ENCODE assay signal across 1 cellular context in the genomic region with DNA sequence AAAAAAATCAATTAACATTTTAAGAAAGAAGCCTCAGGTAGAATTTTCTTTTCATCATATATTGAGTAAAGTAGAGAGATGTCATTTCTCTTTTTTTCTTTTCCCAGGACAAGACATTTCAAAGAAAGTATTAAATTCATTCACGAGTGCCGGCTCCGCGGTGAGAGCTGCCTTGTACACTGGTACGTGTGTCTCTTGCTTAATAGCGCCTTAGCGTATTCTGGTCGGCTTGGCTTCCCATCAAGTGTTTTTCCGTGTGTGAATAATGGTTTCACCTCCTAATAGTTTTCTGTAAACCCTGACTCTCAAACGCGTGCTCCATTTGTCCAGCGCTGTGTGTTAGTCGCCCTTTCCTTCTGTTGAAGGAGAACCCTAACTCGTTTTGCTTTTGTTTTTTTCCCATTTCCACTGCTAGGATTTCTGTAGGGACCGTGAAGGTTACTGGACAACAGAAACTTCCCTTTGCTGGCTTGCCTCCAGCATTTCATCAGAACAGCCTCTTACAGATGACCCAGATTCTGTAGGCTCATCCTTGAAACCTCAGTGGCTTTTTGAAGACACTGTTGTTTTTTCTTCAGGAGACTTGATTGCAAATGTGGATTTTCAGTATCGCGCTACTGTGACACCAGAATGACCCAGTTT.
TF ChIP-seq lines count a peak whose summit lies in the region.

No MANE protein-coding gene starts in this region.

TF ChIP-seq in GM12878, 131 proteins besides CTCF, POLR2A, EP300 and RAD21:
- TF ChIP-seq, protein P1, sequence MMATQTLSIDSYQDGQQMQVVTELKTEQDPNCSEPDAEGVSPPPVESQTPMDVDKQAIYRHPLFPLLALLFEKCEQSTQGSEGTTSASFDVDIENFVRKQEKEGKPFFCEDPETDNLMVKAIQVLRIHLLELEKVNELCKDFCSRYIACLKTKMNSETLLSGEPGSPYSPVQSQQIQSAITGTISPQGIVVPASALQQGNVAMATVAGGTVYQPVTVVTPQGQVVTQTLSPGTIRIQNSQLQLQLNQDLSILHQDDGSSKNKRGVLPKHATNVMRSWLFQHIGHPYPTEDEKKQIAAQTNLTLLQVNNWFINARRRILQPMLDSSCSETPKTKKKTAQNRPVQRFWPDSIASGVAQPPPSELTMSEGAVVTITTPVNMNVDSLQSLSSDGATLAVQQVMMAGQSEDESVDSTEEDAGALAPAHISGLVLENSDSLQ (IDR thresholded peaks at IDR 0.05), result no peak
- no peak for TF ChIP-seq ZNF24 (IDR thresholded peaks at IDR 0.05)
- TF ChIP-seq, protein P2, sequence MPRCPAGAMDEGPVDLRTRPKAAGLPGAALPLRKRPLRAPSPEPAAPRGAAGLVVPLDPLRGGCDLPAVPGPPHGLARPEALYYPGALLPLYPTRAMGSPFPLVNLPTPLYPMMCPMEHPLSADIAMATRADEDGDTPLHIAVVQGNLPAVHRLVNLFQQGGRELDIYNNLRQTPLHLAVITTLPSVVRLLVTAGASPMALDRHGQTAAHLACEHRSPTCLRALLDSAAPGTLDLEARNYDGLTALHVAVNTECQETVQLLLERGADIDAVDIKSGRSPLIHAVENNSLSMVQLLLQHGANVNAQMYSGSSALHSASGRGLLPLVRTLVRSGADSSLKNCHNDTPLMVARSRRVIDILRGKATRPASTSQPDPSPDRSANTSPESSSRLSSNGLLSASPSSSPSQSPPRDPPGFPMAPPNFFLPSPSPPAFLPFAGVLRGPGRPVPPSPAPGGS (IDR thresholded peaks at IDR 0.05; ENCODE audit: borderline replicate concordance, insufficient read depth, low read depth, low read length, poor library complexity, severe bottlenecking), result no peak
- no peak for TF ChIP-seq RFX5 (IDR thresholded peaks at IDR 0.05; ENCODE audit: low read depth, low read length)
- no peak for TF ChIP-seq CUX1 (IDR thresholded peaks at IDR 0.05; ENCODE audit: insufficient replicate concordance, low read depth, low read length)
- TF ChIP-seq, protein P3, sequence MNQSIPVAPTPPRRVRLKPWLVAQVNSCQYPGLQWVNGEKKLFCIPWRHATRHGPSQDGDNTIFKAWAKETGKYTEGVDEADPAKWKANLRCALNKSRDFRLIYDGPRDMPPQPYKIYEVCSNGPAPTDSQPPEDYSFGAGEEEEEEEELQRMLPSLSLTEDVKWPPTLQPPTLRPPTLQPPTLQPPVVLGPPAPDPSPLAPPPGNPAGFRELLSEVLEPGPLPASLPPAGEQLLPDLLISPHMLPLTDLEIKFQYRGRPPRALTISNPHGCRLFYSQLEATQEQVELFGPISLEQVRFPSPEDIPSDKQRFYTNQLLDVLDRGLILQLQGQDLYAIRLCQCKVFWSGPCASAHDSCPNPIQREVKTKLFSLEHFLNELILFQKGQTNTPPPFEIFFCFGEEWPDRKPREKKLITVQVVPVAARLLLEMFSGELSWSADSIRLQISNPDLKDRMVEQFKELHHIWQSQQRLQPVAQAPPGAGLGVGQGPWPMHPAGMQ (IDR thresholded peaks at IDR 0.05; ENCODE audit: borderline replicate concordance), result no peak
- TF ChIP-seq SUPT20H (IDR thresholded peaks at IDR 0.05; ENCODE audit: borderline replicate concordance, control insufficient read depth, low read depth, low read length), result no peak
- no peak for TF ChIP-seq PML (IDR thresholded peaks at IDR 0.05; ENCODE audit: low read length)
- TF ChIP-seq RCOR1 (conservative IDR thresholded peaks at IDR 0.05; ENCODE audit: low read depth, low read length), result no peak
- no peak for TF ChIP-seq CHD4 (IDR thresholded peaks at IDR 0.05)
- no peak for TF ChIP-seq SREBF2 (IDR thresholded peaks at IDR 0.05; ENCODE audit: low read length)
- TF ChIP-seq NRF1 (conservative IDR thresholded peaks at IDR 0.05; ENCODE audit: low read depth, low read length), result no peak
- TF ChIP-seq, protein P4, sequence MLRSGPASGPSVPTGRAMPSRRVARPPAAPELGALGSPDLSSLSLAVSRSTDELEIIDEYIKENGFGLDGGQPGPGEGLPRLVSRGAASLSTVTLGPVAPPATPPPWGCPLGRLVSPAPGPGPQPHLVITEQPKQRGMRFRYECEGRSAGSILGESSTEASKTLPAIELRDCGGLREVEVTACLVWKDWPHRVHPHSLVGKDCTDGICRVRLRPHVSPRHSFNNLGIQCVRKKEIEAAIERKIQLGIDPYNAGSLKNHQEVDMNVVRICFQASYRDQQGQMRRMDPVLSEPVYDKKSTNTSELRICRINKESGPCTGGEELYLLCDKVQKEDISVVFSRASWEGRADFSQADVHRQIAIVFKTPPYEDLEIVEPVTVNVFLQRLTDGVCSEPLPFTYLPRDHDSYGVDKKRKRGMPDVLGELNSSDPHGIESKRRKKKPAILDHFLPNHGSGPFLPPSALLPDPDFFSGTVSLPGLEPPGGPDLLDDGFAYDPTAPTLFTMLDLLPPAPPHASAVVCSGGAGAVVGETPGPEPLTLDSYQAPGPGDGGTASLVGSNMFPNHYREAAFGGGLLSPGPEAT (IDR thresholded peaks at IDR 0.05; ENCODE audit: low read depth), result no peak
